ENCODE assay signal across 8 cellular contexts in genomic region chr17:49361902-49362722, GRCh38. TPM values are rescaled to one million over a fixed set of nuclear protein-coding genes. Genes with fewer than 3 reads are reported as not detected.
DNase-seq lines count a peak whose midpoint lies in the region; ATAC-seq and TF ChIP-seq lines count a peak whose summit lies in the region.

Gene ZNF652, minus strand, starts transcription at chr17:49362250. Its CDS starts 44,525 bp downstream, at chr17:49317725.

- H3K9me3 Mint-ChIP-seq in activated naive CD8-positive, alpha-beta T cell treated with anti-CD3 and anti-CD28 coated beads, Interleukin-2, amount 50 U/mL, for 24 hours = no peaks in the 10 kb centered on the region

- H3K27ac ChIP-seq in cardiac muscle cell (peak within 1 kb of the TSS; percentile 97), tibial nerve (peak within 1 kb of the TSS; percentile 88 to 97 (median 96))

- H3K36me3 Mint-ChIP-seq in activated naive CD8-positive, alpha-beta T cell treated with anti-CD3 and anti-CD28 coated beads, Interleukin-2, amount 50 U/mL, for 24 hours (ENCODE audit: low read depth) = no peaks in the 10 kb centered on the region

- DNase-seq in NCI-H1417 (lab: John Stamatoyannopoulos, UW) (peak; percentile 97 to 99 (median 97)), SW480 (ENCODE audit: low spot score) (peak; percentile 92), cardiac muscle cell (ENCODE audit: low read depth in 1 of 2, low spot score in 1 of 2) (peak; percentile 86 to 99), pons (ENCODE audit: low spot score) (peak; percentile 88), tibial nerve (ENCODE audit: low spot score in 2 of 2) (peak; percentile 83 to 86)
- DNase-seq in activated naive CD8-positive, alpha-beta T cell treated with anti-CD3 and anti-CD28 coated beads, Interleukin-2, amount 50 U/mL, for 24 hours = peak; percentile 89

- peaks cover 2% of the 10 kb centered on the region for H3K27me3 Mint-ChIP-seq in activated naive CD8-positive, alpha-beta T cell treated with anti-CD3 and anti-CD28 coated beads, Interleukin-2, amount 50 U/mL, for 24 hours

- peaks cover 51% of the 10 kb centered on the region for H3K4me1 Mint-ChIP-seq in activated naive CD8-positive, alpha-beta T cell treated with anti-CD3 and anti-CD28 coated beads, Interleukin-2, amount 50 U/mL, for 24 hours

- no peaks in the 10 kb centered on the region for H3K27me3 ChIP-seq in cardiac muscle cell
- no peaks in the 10 kb centered on the region for H3K27me3 ChIP-seq in tibial nerve

- peak within 1 kb of the TSS; percentile 92 for H3K4me3 Mint-ChIP-seq in activated naive CD8-positive, alpha-beta T cell treated with anti-CD3 and anti-CD28 coated beads, Interleukin-2, amount 50 U/mL, for 24 hours

- ATAC-seq in HG02642 (IDR thresholded peaks at IDR 0.05; ENCODE audit: poor library complexity, unreplicated experiment) = peak; percentile 72
- peak; percentile 45 for ATAC-seq in activated naive CD8-positive, alpha-beta T cell treated with anti-CD3 and anti-CD28 coated beads, Interleukin-2, amount 50 U/mL, for 24 hours

- H3K4me3 ChIP-seq in cardiac muscle cell (peak within 1 kb of the TSS; percentile 81), tibial nerve (peak within 1 kb of the TSS; percentile 83 to 95 (median 89))

- WGBS in tibial nerve, 2 donors = 0 to 1% methylated on average over 33 to 43 of the region's 106 CpGs

- H3K4me1 ChIP-seq in cardiac muscle cell (ENCODE audit: low read depth) = peaks cover 19% of the 10 kb centered on the region
- peaks cover 0 to 40% (median 19%) of the 10 kb centered on the region in 4 donors for H3K4me1 ChIP-seq in tibial nerve

- TF ChIP-seq EP300 in tibial nerve (IDR thresholded peaks at IDR 0.05) = no peak

- H3K27ac Mint-ChIP-seq in activated naive CD8-positive, alpha-beta T cell treated with anti-CD3 and anti-CD28 coated beads, Interleukin-2, amount 50 U/mL, for 24 hours = peak within 1 kb of the TSS; percentile 93

- H3K36me3 ChIP-seq in cardiac muscle cell (no peaks in the 10 kb centered on the region), tibial nerve (no peaks in the 10 kb centered on the region)

- TF ChIP-seq POLR2A in GM10847 (IDR thresholded peaks at IDR 0.05; ENCODE audit: extremely low read depth, insufficient read length) = peak; percentile 12
- TF ChIP-seq POLR2A in tibial nerve (IDR thresholded peaks at IDR 0.05) = no peak

- H3K9me3 ChIP-seq in cardiac muscle cell (ENCODE audit: low read depth) (no peaks in the 10 kb centered on the region), tibial nerve (no peaks in the 10 kb centered on the region)

- TF ChIP-seq CTCF in cardiac muscle cell (IDR thresholded peaks at IDR 0.05; ENCODE audit: low read depth, low read length) = no peak
- TF ChIP-seq CTCF in tibial nerve (IDR thresholded peaks at IDR 0.05) = no peak

RNA-seq across cellular contexts. Expression of gene ZNF652, which starts in this region (rescaled TPM):
- total RNA-seq in cardiac muscle cell (30.0 and 48.5 TPM in 2 replicates), tibial nerve (10 to 100 TPM; 35.7 to 58.6 (median 43.9) TPM)
- polyA plus RNA-seq in cardiac muscle cell = 27.4 and 42.6 TPM in 2 replicates

Comparison
In these comparisons a context has a peak if more than half of its experiments do, and no peak if none do; other contexts are left out.
1. Peak in every context shown above with its lines: DNase-seq, ATAC-seq, H3K4me3 ChIP-seq and H3K27ac ChIP-seq.